Comparison of ENCODE assay signal across 8 cellular contexts in the genomic region with DNA sequence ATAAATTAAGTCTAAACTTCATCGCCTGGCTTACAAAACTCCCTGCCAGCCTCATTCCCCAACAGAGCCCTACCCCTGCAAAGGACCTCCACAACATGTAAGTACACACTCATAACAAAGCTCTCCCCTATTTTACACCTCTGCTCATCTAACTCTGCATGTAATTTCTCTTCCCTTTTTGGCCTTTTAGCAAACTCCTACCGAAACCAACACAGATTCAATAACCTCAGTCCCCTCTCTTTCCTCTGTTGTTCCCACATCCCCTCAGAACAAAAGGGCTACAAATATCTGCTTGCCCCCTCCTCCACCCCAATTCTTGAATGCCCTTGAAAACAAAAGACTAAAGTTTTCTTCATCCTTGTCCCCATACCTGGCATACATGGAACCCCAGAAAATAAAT. TPM values are rescaled to one million over a fixed set of nuclear protein-coding genes. Genes with fewer than 3 reads are reported as not detected.
DNase-seq lines count a peak whose midpoint lies in the region; ATAC-seq and TF ChIP-seq lines count a peak whose summit lies in the region.

No MANE protein-coding gene starts in this region.

- H3K4me1 ChIP-seq in MM.1S (ENCODE audit: low read length) (peaks cover 8% of the 10 kb centered on the region), neutrophil (ENCODE audit: control insufficient read depth in 1 of 2, insufficient read depth in 1 of 2, low read depth in 1 of 2, low read length in 1 of 2) (peaks cover 20 to 30% of the 10 kb centered on the region in 2 experiments)

- DNase-seq in Calu3, result no peak
- peak; percentile 28 for DNase-seq in MM.1S
- DNase-seq in dorsolateral prefrontal cortex, result no peak
- no peak for DNase-seq in omental fat pad (ENCODE audit: low spot score)
- DNase-seq in putamen (ENCODE audit: low spot score), result no peak
- no peak for DNase-seq in NCI-H1694 (lab: John Stamatoyannopoulos, UW)

- H4K20me1 ChIP-seq in MM.1S (ENCODE audit: insufficient read depth, low read length), result no peaks in the 10 kb centered on the region

- H3F3A ChIP-seq in MM.1S (ENCODE audit: insufficient read depth, low read length), result peaks cover 16% of the 10 kb centered on the region

- no peaks in the 10 kb centered on the region for H3K9me2 ChIP-seq in MM.1S (replicated peaks; ENCODE audit: insufficient read depth, low read length)

- H3K9me3 ChIP-seq in MM.1S (replicated peaks; ENCODE audit: insufficient read depth, low read length), result no peaks in the 10 kb centered on the region
- no peaks in the 10 kb centered on the region for H3K9me3 ChIP-seq in neutrophil

- H3K4me2 ChIP-seq in MM.1S (ENCODE audit: low read depth, low read length), result peak overlapping the region; percentile 74

- H3K79me2 ChIP-seq in MM.1S (ENCODE audit: low read length), result peaks cover 34% of the 10 kb centered on the region

- peaks cover 9% of the 10 kb centered on the region for H3K9me3 Mint-ChIP-seq in Calu3 (ENCODE audit: low read depth, unreplicated experiment)

- H3K4me1 Mint-ChIP-seq in Calu3 (ENCODE audit: low read depth, unreplicated experiment), result peaks cover 26% of the 10 kb centered on the region

- H3K27ac ChIP-seq in MM.1S (ENCODE audit: low read length), result peak overlapping the region; percentile 79
- peak overlapping the region in 55 of 59 donors; percentile 28 to 94 (median 83) for H3K27ac ChIP-seq in dorsolateral prefrontal cortex
- peak overlapping the region; percentile 89 for H3K27ac ChIP-seq in neutrophil

- no TSS peak for BruUV-seq in Calu3 (replicated peaks; lab: Mats Ljungman, UMichigan)

- peak overlapping the region; percentile 65; the same call in 1 of the 2 replicates for H2AFZ ChIP-seq in MM.1S (ENCODE audit: low read length)

- H3K4me3 ChIP-seq in MM.1S (ENCODE audit: low read length) (peak overlapping the region; percentile 87), dorsolateral prefrontal cortex (peak overlapping the region; percentile 42 to 98 (median 83)), neutrophil (ENCODE audit: low read depth in 1 of 2, low read length in 1 of 2) (peak overlapping the region; percentile 80 to 81)

- H3K36me3 Mint-ChIP-seq in Calu3 (ENCODE audit: insufficient read depth, unreplicated experiment), result peaks cover 19% of the 10 kb centered on the region

- H3K36me3 ChIP-seq in MM.1S (replicated peaks; ENCODE audit: insufficient read depth, low read length) (no peaks in the 10 kb centered on the region), neutrophil (peaks cover 30% of the 10 kb centered on the region)

- H3K9ac ChIP-seq in MM.1S (ENCODE audit: low read length), result peak overlapping the region; percentile 77

- intact Hi-C loops in Calu3 (cut with micrococcal nuclease; ENCODE audit: unreplicated experiment) (loop anchor here (2.0 kb wide), 1 partner anchor 87 kb away; no protein-coding TSS in a partner anchor), dorsolateral prefrontal cortex (cut with DNase I) (loop anchor here (2.0 to 5.0 kb wide), 4 partner anchors 81 to 157 kb away; a partner anchor contains a TSS)

- CTCF ChIA-PET in Calu3 (lab: Charles Lee), result interaction anchor here (0.6 to 1.8 kb wide), 5 partner anchors 12 to 148 kb away, joined by 3 to 6 read pairs (median 3); no protein-coding TSS in a partner anchor

- peak overlapping the region; percentile 66 for H3K4me3 Mint-ChIP-seq in Calu3 (ENCODE audit: low read depth, unreplicated experiment)

- H3K27me3 Mint-ChIP-seq in Calu3 (ENCODE audit: unreplicated experiment), result no peaks in the 10 kb centered on the region

- peak overlapping the region; percentile 2 for H3K27ac Mint-ChIP-seq in Calu3 (ENCODE audit: unreplicated experiment)

- no peak for TF ChIP-seq CTCF in Calu3 (IDR thresholded peaks at IDR 0.05; ENCODE audit: unreplicated experiment)
- no peak for TF ChIP-seq CTCF in MM.1S (IDR thresholded peaks at IDR 0.05; ENCODE audit: low read length)
- no peak for TF ChIP-seq CTCF in dorsolateral prefrontal cortex (IDR thresholded peaks at IDR 0.05 in 54 of 56, conservative IDR thresholded peaks at IDR 0.05 in 2 of 56; ENCODE audit: low read depth in 1 of 56, partially characterized antibody in 56 of 56)
- TF ChIP-seq CTCF in neutrophil (IDR thresholded peaks at IDR 0.05), result no peak
- TF ChIP-seq CTCF in omental fat pad (IDR thresholded peaks at IDR 0.05), result no peak

- H3K27me3 ChIP-seq in MM.1S (replicated peaks; ENCODE audit: insufficient read depth, low read length), result no peaks in the 10 kb centered on the region
- no peaks in the 10 kb centered on the region for H3K27me3 ChIP-seq in dorsolateral prefrontal cortex
- H3K27me3 ChIP-seq in neutrophil, result no peaks in the 10 kb centered on the region

- ATAC-seq in omental fat pad (ENCODE audit: low FRiP score) (no peak), HG03457 (IDR thresholded peaks at IDR 0.05; ENCODE audit: unreplicated experiment) (no peak)

RNA-seq across cellular contexts. Expression of a gene that starts 0.7 kb away (rescaled TPM):
- total RNA-seq in Calu3 (2022) (38.5 and 43.8 TPM in 2 replicates), dorsolateral prefrontal cortex (100 to 1,000 TPM in 1 of 120 experiments, 10 to 100 TPM in 119; 46.8 to 107 (median 78.1) TPM), omental fat pad (10 to 100 TPM; 28.0 to 39.2 (median 34.8) TPM)

RNA-seq across cellular contexts. Expression of a gene that starts 26.5 kb away (rescaled TPM):
- 67.6 and 74.8 TPM in 2 replicates for total RNA-seq in Calu3 (2022)
- 100 to 1,000 TPM in 2 of 120 experiments, 10 to 100 TPM in 118; 34.1 to 116 (median 63.6) TPM for total RNA-seq in dorsolateral prefrontal cortex
- 1 to 10 TPM; 1.2 to 7.6 (median 3.4) TPM for total RNA-seq in omental fat pad
